ENCODE assay signal across 1 cellular context in genomic region chr3:51538115-51538458, GRCh38.
TF ChIP-seq lines count a peak whose summit lies in the region.

No MANE protein-coding gene starts in this region.

TF ChIP-seq in HepG2, 621 proteins besides CTCF, POLR2A, EP300 and RAD21 (continued from another document):
- TF ChIP-seq ZNF646 (CRISPR knock-in tag; IDR thresholded peaks at IDR 0.05) (0 out of 2 replicates have a peak, but pooled peaks have one; percentile 13), ZNF790 (CRISPR knock-in tag; IDR thresholded peaks at IDR 0.05; ENCODE audit: borderline replicate concordance) (peak; percentile 50; the same call in 1 of the 2 replicates), RNF219 (CRISPR knock-in tag; IDR thresholded peaks at IDR 0.05) (0 out of 2 replicates have a peak, but pooled peaks have one; percentile 58), KDM3A (CRISPR knock-in tag; IDR thresholded peaks at IDR 0.05; ENCODE audit: low read depth) (no peak)
